8 cellular contexts compared by ENCODE assay signal in genomic region chr18:9707381-9708056, GRCh38. TPM values are rescaled to one million over a fixed set of nuclear protein-coding genes. Genes with fewer than 3 reads are reported as not detected.
A peak's percentile ranks its signal among the peaks of the same experiment; 100 is the strongest.
DNase-seq lines count a peak whose midpoint lies in the region; ATAC-seq and TF ChIP-seq lines count a peak whose summit lies in the region.

No MANE protein-coding gene starts in this region.

- H3K4me3 ChIP-seq in AG10803 (ENCODE audit: low read length) (peak overlapping the region; percentile 67), HFF-Myc (replicated peaks; ENCODE audit: low read depth, low read length) (peak overlapping the region; percentile 73), left lung (peak overlapping the region; percentile 61 to 77), thoracic aorta (peak overlapping the region; percentile 96)

- no peaks in the 10 kb centered on the region for H3K9me3 Mint-ChIP-seq in brain

- H3K4me1 Mint-ChIP-seq in brain: peaks cover 40% of the 10 kb centered on the region

- ATAC-seq in left lung (peak; percentile 4), thoracic aorta (ENCODE audit: insufficient number of reproducible peaks, low FRiP score, low read depth) (no peak), HG03354 (IDR thresholded peaks at IDR 0.05; ENCODE audit: poor library complexity, severe bottlenecking, unreplicated experiment) (no peak), GM18868 (IDR thresholded peaks at IDR 0.05; ENCODE audit: unreplicated experiment) (no peak)

- DNase-seq in AG10803 (ENCODE audit: low read depth) (peak; percentile 49), HFF-Myc (ENCODE audit: extremely low read depth, low read depth) (no peak), left lung (no peak), thoracic aorta (ENCODE audit: low spot score) (no peak), RKO (ENCODE audit: low spot score) (no peak)

- no peaks in the 10 kb centered on the region for H3K36me3 Mint-ChIP-seq in brain

- peak overlapping the region in 4 of 5 experiments; percentile 17 to 87 (median 68) for H3K27ac Mint-ChIP-seq in brain

- H3K4me3 Mint-ChIP-seq in brain: peak overlapping the region; percentile 79 to 86 (median 81)

- TF ChIP-seq CTCF in AG10803 (conservative IDR thresholded peaks at IDR 0.05; ENCODE audit: low read length): no peak
- no peak for TF ChIP-seq CTCF in HFF-Myc (IDR thresholded peaks at IDR 0.05; ENCODE audit: low read depth, low read length, missing control alignments)
- no peak for TF ChIP-seq CTCF in brain (conservative IDR thresholded peaks at IDR 0.05)
- no peak for TF ChIP-seq CTCF in left lung (IDR thresholded peaks at IDR 0.05)
- TF ChIP-seq CTCF in thoracic aorta (IDR thresholded peaks at IDR 0.05): no peak

- H3K27me3 Mint-ChIP-seq in brain: peaks cover 16% of the 10 kb centered on the region

- peaks cover 18 to 65% of the 10 kb centered on the region in 2 donors for H3K4me1 ChIP-seq in left lung
- H3K4me1 ChIP-seq in thoracic aorta (ENCODE audit: control insufficient read depth in 1 of 2, low read depth in 2 of 2): peaks cover 26 to 44% of the 10 kb centered on the region in 2 donors

- H3K36me3 ChIP-seq in left lung: no peaks in the 10 kb centered on the region
- no peaks in the 10 kb centered on the region for H3K36me3 ChIP-seq in thoracic aorta

- intact Hi-C loops in left lung (cut with DNase I): no loop called here

- H3K27me3 ChIP-seq in left lung (no peaks in the 10 kb centered on the region), thoracic aorta (replicated peaks; ENCODE audit: insufficient read depth) (no peaks in the 10 kb centered on the region)

- H3K9me3 ChIP-seq in left lung: no peaks in the 10 kb centered on the region
- no peaks in the 10 kb centered on the region for H3K9me3 ChIP-seq in thoracic aorta

- H3K27ac ChIP-seq in left lung (peak overlapping the region; percentile 90 to 95), thoracic aorta (peak overlapping the region; percentile 95 to 98)

RNA-seq across cellular contexts. Expression of gene RAB31, which starts 0.6 kb away (rescaled TPM):
- 28.7 TPM for polyA plus RNA-seq in brain (ENCODE audit: insufficient read depth, low read depth, low replicate concordance)
- total RNA-seq in left lung (100 to 1,000 TPM; 115 to 135 TPM), thoracic aorta (100 to 1,000 TPM in 1 of 2 donors, 10 to 100 TPM in 1; 92.9 to 110 TPM)
